In genomic region chr6:3908223-3908622, GRCh38 we compare ENCODE assay signal across 1 cellular context.
TF ChIP-seq lines count a peak whose summit lies in the region.

No MANE protein-coding gene starts in this region.

TF ChIP-seq in HepG2, 621 proteins besides CTCF, POLR2A, EP300 and RAD21:
- TF ChIP-seq NFE2L1 (CRISPR knock-in tag; IDR thresholded peaks at IDR 0.05; ENCODE audit: borderline replicate concordance) = no peak
- TF ChIP-seq ZNF296 (CRISPR knock-in tag; conservative IDR thresholded peaks at IDR 0.05) = no peak
- TF ChIP-seq PHF20 (CRISPR knock-in tag; IDR thresholded peaks at IDR 0.05) = no peak
- TF ChIP-seq HNF4G (IDR thresholded peaks at IDR 0.05; ENCODE audit: borderline replicate concordance, low read depth, low read length) = peak; percentile 35; the same call in 1 of the 2 replicates
- no peak for TF ChIP-seq HNF4G (CRISPR knock-in tag; IDR thresholded peaks at IDR 0.05; ENCODE audit: borderline replicate concordance, low read depth)
- TF ChIP-seq PRPF4 (IDR thresholded peaks at IDR 0.05; ENCODE audit: low read depth, low read length, poor library complexity, severe bottlenecking) = peak; percentile 83
- no peak for TF ChIP-seq CEBPG (CRISPR knock-in tag; IDR thresholded peaks at IDR 0.05)
- TF ChIP-seq ZBTB33 (CRISPR knock-in tag; IDR thresholded peaks at IDR 0.05) = 0 out of 2 replicates have a peak, but pooled peaks have one; percentile 24
- peak; percentile 50; the same call in 1 of the 2 replicates for TF ChIP-seq HNF4A (CRISPR knock-in tag; IDR thresholded peaks at IDR 0.05)
- no peak for TF ChIP-seq ZNF232 (CRISPR knock-in tag; IDR thresholded peaks at IDR 0.05; ENCODE audit: borderline replicate concordance)
- TF ChIP-seq ZBTB38 (CRISPR knock-in tag; IDR thresholded peaks at IDR 0.05) = peak; percentile 85
- TF ChIP-seq FOXO4 (CRISPR knock-in tag; conservative IDR thresholded peaks at IDR 0.05) = 0 out of 2 replicates have a peak, but pooled peaks have one; percentile 75
- TF ChIP-seq MAX (IDR thresholded peaks at IDR 0.05) = 0 out of 2 replicates have a peak, but pooled peaks have one; percentile 0
- peak; percentile 90 for TF ChIP-seq ZNF263 (CRISPR knock-in tag; IDR thresholded peaks at IDR 0.05)
- TF ChIP-seq ZNF563 (CRISPR knock-in tag; IDR thresholded peaks at IDR 0.05) = no peak
- TF ChIP-seq ZNF550 (CRISPR knock-in tag; IDR thresholded peaks at IDR 0.05; ENCODE audit: borderline replicate concordance) = no peak
